1 cellular context compared by ENCODE assay signal in the genomic region with DNA sequence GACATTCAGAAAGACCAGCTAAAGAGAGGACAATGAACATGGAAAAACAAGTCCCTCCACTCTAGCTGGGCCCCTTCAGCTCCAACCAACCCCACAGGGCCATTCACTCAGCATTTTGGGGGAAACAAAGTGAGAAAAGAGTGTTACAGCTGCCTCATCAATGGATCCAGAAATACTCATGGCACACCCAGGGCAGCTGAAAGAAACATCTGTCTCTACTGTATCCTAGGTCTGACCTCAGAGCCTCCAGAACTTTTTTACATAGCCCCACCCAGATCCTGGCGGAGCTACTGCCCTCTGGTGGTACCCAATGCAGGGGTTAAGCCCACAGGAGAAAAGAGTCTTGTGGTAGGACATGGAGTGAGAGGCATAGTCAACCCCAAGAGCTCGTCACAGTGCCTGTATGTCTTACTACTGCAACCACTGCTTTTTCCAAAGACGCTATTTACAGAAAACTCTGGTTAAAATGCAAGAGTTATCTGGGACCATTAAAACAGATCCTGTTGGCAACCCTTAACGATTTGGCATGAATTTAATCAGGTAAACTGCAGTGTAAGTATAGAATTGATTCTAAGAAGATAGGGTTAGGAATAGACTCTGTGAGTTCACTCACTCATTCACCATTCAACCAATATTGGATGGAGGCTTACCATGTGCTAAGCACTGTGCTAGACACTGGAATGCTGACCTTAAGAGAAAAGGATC.
TF ChIP-seq lines count a peak whose summit lies in the region.

No MANE protein-coding gene starts in this region.

TF ChIP-seq in K562, 482 proteins besides CTCF, POLR2A, EP300 and RAD21:
- peak; percentile 49 to 89; a peak in 3 of 4 replicates for TF ChIP-seq MAZ (CRISPR knock-in tag; conservative IDR thresholded peaks at IDR 0.05 in 1 of 2, IDR thresholded peaks at IDR 0.05 in 1 of 2)
- TF ChIP-seq HMG20B (CRISPR knock-in tag; IDR thresholded peaks at IDR 0.05), result no peak
- no peak for TF ChIP-seq ZFP1 (CRISPR knock-in tag; IDR thresholded peaks at IDR 0.05)
- 0 out of 2 replicates have a peak, but pooled peaks have one; percentile 9 for TF ChIP-seq ATF7 (IDR thresholded peaks at IDR 0.05)
- TF ChIP-seq EP400 (IDR thresholded peaks at IDR 0.05), result 0 out of 2 replicates have a peak, but pooled peaks have one; percentile 2
- TF ChIP-seq HEY1 (CRISPR knock-in tag; IDR thresholded peaks at IDR 0.05; ENCODE audit: borderline replicate concordance), result no peak
- no peak for TF ChIP-seq ZBTB49 (CRISPR knock-in tag; IDR thresholded peaks at IDR 0.05; ENCODE audit: borderline replicate concordance)
- peak; percentile 44; the same call in 1 of the 2 replicates for TF ChIP-seq JUND (IDR thresholded peaks at IDR 0.05; ENCODE audit: borderline replicate concordance, low read depth, low read length)
- TF ChIP-seq JUND (tag; IDR thresholded peaks at IDR 0.05; ENCODE audit: borderline replicate concordance, low read depth, low read length), result no peak; the same call in 2 of the 3 replicates
- no peak for TF ChIP-seq GATAD2B (IDR thresholded peaks at IDR 0.05; ENCODE audit: borderline replicate concordance)
- TF ChIP-seq RCOR1 (IDR thresholded peaks at IDR 0.05; ENCODE audit: borderline replicate concordance in 1 of 2, low read depth in 2 of 2, low read length in 2 of 2), result peak in 1 of 2 experiments; percentile 50; a peak in 1 of 4 replicates
- peak; percentile 75 for TF ChIP-seq SMC3 (conservative IDR thresholded peaks at IDR 0.05; ENCODE audit: insufficient read depth, low read depth, low read length)
- TF ChIP-seq CTBP1 (IDR thresholded peaks at IDR 0.05; ENCODE audit: borderline replicate concordance), result 0 out of 2 replicates have a peak, but pooled peaks have one; percentile 44
- no peak for TF ChIP-seq ZNF318 (IDR thresholded peaks at IDR 0.05; ENCODE audit: borderline replicate concordance in 1 of 2, low read depth in 1 of 2)
- TF ChIP-seq BHLHE40 (IDR thresholded peaks at IDR 0.05; ENCODE audit: low read length), result no peak
- no peak for TF ChIP-seq FOXO4 (CRISPR knock-in tag; IDR thresholded peaks at IDR 0.05)
- no peak for TF ChIP-seq DNMT1 (IDR thresholded peaks at IDR 0.05)
- TF ChIP-seq XRCC5 (IDR thresholded peaks at IDR 0.05; ENCODE audit: low read depth, low read length), result peak; percentile 84; the same call in 1 of the 2 replicates
- 0 out of 2 replicates have a peak, but pooled peaks have one; percentile 46 for TF ChIP-seq SP1 (CRISPR knock-in tag; IDR thresholded peaks at IDR 0.05)
- TF ChIP-seq ARNT (IDR thresholded peaks at IDR 0.05), result no peak
- TF ChIP-seq HDAC6 (IDR thresholded peaks at IDR 0.05; ENCODE audit: low read depth, low read length), result no peak
- TF ChIP-seq SIX5 (IDR thresholded peaks at IDR 0.05; ENCODE audit: borderline replicate concordance in 1 of 2, insufficient read depth in 1 of 2, low read depth in 1 of 2, low read length in 2 of 2), result no peak
- TF ChIP-seq, protein P1, sequence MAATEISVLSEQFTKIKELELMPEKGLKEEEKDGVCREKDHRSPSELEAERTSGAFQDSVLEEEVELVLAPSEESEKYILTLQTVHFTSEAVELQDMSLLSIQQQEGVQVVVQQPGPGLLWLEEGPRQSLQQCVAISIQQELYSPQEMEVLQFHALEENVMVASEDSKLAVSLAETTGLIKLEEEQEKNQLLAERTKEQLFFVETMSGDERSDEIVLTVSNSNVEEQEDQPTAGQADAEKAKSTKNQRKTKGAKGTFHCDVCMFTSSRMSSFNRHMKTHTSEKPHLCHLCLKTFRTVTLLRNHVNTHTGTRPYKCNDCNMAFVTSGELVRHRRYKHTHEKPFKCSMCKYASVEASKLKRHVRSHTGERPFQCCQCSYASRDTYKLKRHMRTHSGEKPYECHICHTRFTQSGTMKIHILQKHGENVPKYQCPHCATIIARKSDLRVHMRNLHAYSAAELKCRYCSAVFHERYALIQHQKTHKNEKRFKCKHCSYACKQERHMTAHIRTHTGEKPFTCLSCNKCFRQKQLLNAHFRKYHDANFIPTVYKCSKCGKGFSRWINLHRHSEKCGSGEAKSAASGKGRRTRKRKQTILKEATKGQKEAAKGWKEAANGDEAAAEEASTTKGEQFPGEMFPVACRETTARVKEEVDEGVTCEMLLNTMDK (IDR thresholded peaks at IDR 0.05; ENCODE audit: borderline replicate concordance, insufficient read depth, low read depth, low read length, poor library complexity, severe bottlenecking), result peak; percentile 66
- peak; percentile 60; the same call in 1 of the 2 replicates for TF ChIP-seq DEAF1 (CRISPR knock-in tag; IDR thresholded peaks at IDR 0.05)
- TF ChIP-seq ETV5 (CRISPR knock-in tag; IDR thresholded peaks at IDR 0.05; ENCODE audit: low read depth), result 0 out of 2 replicates have a peak, but pooled peaks have one; percentile 18
- TF ChIP-seq ZNF384 (IDR thresholded peaks at IDR 0.05; ENCODE audit: low read depth, low read length), result peak; percentile 75
- peak; percentile 56 for TF ChIP-seq VEZF1 (CRISPR knock-in tag; IDR thresholded peaks at IDR 0.05)
- TF ChIP-seq ZKSCAN1 (IDR thresholded peaks at IDR 0.05; ENCODE audit: low read depth, low read length), result no peak
- TF ChIP-seq LCOR (CRISPR knock-in tag; IDR thresholded peaks at IDR 0.05), result no peak
- no peak for TF ChIP-seq GATAD2A (IDR thresholded peaks at IDR 0.05)
